In genomic region chr15:67254238-67255175, GRCh38 we compare ENCODE assay signal across 8 cellular contexts. TPM values are rescaled to one million over a fixed set of nuclear protein-coding genes. Genes with fewer than 3 reads are reported as not detected.
DNase-seq lines count a peak whose midpoint lies in the region; ATAC-seq and TF ChIP-seq lines count a peak whose summit lies in the region.

AAGAB (minus strand) TSS chr15:67254661; CDS start chr15:67254631, 30 bp downstream.
IQCH (plus strand) TSS chr15:67254786; CDS start chr15:67254897, 111 bp downstream.

- peak within 1 kb of the TSS; percentile 94 for H3K27ac Mint-ChIP-seq in T-helper 17 cell

- no peak for TF ChIP-seq CTCF in psoas muscle (IDR thresholded peaks at IDR 0.05)
- TF ChIP-seq CTCF in uterus (IDR thresholded peaks at IDR 0.05), result peak in 3 of 4 experiments; percentile 18 to 40 (median 31)

- H3K36me3 Mint-ChIP-seq in T-helper 17 cell (ENCODE audit: low read depth), result peaks cover 7% of the 10 kb centered on the region

- no peaks in the 10 kb centered on the region for H3K27me3 Mint-ChIP-seq in T-helper 17 cell

- intact Hi-C loops in right cardiac atrium (cut with DNase I) (loop anchor here in 2 of 4 donors (5.0 kb wide), 1 partner anchor 187 kb away; the partner anchor contains the start of gene SMAD3 (in 2 of the 2)), psoas muscle (cut with DNase I) (loop anchor here (5.0 to 10.0 kb wide), 4 partner anchors 48 to 190 kb away; partner anchors contain the start of gene SMAD3 (in 2 of the 2)), uterus (cut with DNase I; ENCODE audit: low total_unique reads) (no loop called here)

- peak; percentile 91 for ATAC-seq in GM18499 (IDR thresholded peaks at IDR 0.05; ENCODE audit: insufficient read depth, unreplicated experiment)
- peak; percentile 88 for ATAC-seq in HG02938 (IDR thresholded peaks at IDR 0.05; ENCODE audit: unreplicated experiment)
- ATAC-seq in T-helper 17 cell, result peak; percentile 93
- ATAC-seq in right cardiac atrium, result peak; percentile 100
- peak; percentile 96 to 99 (median 98) for ATAC-seq in psoas muscle

- TF ChIP-seq POLR2A in uterus (IDR thresholded peaks at IDR 0.05), result peak; percentile 35 to 74

- H3K9me3 ChIP-seq in T-helper 17 cell (ENCODE audit: control insufficient read depth, low read length, poor library complexity, severe bottlenecking) (no peaks in the 10 kb centered on the region), right cardiac atrium (ENCODE audit: control insufficient read depth, low read length) (no peaks in the 10 kb centered on the region), psoas muscle (no peaks in the 10 kb centered on the region), uterus (no peaks in the 10 kb centered on the region)

- H3K27ac ChIP-seq in right cardiac atrium (ENCODE audit: low read length), result peak within 1 kb of the TSS; percentile 10
- peak within 1 kb of the TSS; percentile 94 for H3K27ac ChIP-seq in psoas muscle
- peak within 1 kb of the TSS; percentile 71 to 92 for H3K27ac ChIP-seq in uterus

- H3K36me3 ChIP-seq in psoas muscle (ENCODE audit: insufficient read depth in 1 of 2, low read depth in 1 of 2) (no peaks in the 10 kb centered on the region), uterus (no peaks in the 10 kb centered on the region)

- peak within 1 kb of the TSS; percentile 57 for H3K4me3 ChIP-seq in right cardiac atrium (ENCODE audit: low read length)
- peak within 1 kb of the TSS; percentile 87 for H3K4me3 ChIP-seq in psoas muscle
- H3K4me3 ChIP-seq in uterus, result peak within 1 kb of the TSS; percentile 88 to 90

- H3K4me3 Mint-ChIP-seq in T-helper 17 cell, result peak within 1 kb of the TSS; percentile 95

- peak; percentile 59 for DNase-seq in NCI-H1694 treated with DMSO at 0.1 percent for 48 hours (lab: John Stamatoyannopoulos, UW)
- DNase-seq in T-helper 17 cell, result peak; percentile 88 to 93 (median 90)
- peak; percentile 67 to 98 (median 94) for DNase-seq in anterior cingulate cortex (lab: John Stamatoyannopoulos, UW)
- DNase-seq in right cardiac atrium, result peak; percentile 98 to 99 (median 99)
- peak; percentile 99 for DNase-seq in psoas muscle
- DNase-seq in uterus, result peak; percentile 96 to 99

- WGBS in right cardiac atrium, result under 1% methylated on average over 76 of the region's 76 CpGs
- 0% methylated on average over 66 to 76 of the region's 76 CpGs for WGBS in psoas muscle, 3 donors

- H3K4me1 Mint-ChIP-seq in T-helper 17 cell, result peaks cover 32% of the 10 kb centered on the region

- no peaks in the 10 kb centered on the region for H3K27me3 ChIP-seq in right cardiac atrium (ENCODE audit: control insufficient read depth, insufficient read depth)
- no peaks in the 10 kb centered on the region for H3K27me3 ChIP-seq in psoas muscle (ENCODE audit: insufficient read depth in 3 of 3, low read length in 2 of 3)
- H3K27me3 ChIP-seq in uterus, result no peaks in the 10 kb centered on the region

- H3K4me1 ChIP-seq in right cardiac atrium (ENCODE audit: control insufficient read depth, insufficient read depth, low read length) (no peaks in the 10 kb centered on the region), psoas muscle (peaks cover 18% of the 10 kb centered on the region), uterus (no peaks in the 10 kb centered on the region)

RNA-seq across cellular contexts. Expression of gene AAGAB, which starts in this region (rescaled TPM):
- total RNA-seq in T-helper 17 cell, result 10 to 100 TPM; 29.0 to 30.6 TPM
- 10 to 100 TPM; 20.7 to 34.1 (median 21.3) TPM for total RNA-seq in right cardiac atrium
- polyA plus RNA-seq in right cardiac atrium, result 9.3 TPM
- 10 to 100 TPM; 34.3 to 46.1 (median 42.7) TPM for total RNA-seq in psoas muscle
- 10 to 100 TPM; 19.0 to 44.8 (median 21.0) TPM for polyA plus RNA-seq in psoas muscle
- total RNA-seq in uterus, result 10 to 100 TPM; 25.5 to 44.8 (median 39.4) TPM

RNA-seq across cellular contexts. Expression of gene IQCH, which starts in this region (rescaled TPM):
- 1 to 10 TPM in 1 of 2 donors, under 1 TPM in 1; 0.70 to 1.2 TPM for total RNA-seq in T-helper 17 cell
- total RNA-seq in right cardiac atrium, result 1 to 10 TPM in 3 of 4 donors, under 1 TPM in 1; 0.82 to 2.1 (median 1.5) TPM
- polyA plus RNA-seq in right cardiac atrium, result 0.34 TPM
- 1 to 10 TPM in 1 of 4 donors, under 1 TPM in 3; 0.37 to 1.0 (median 0.75) TPM for total RNA-seq in psoas muscle
- polyA plus RNA-seq in psoas muscle, result under 1 TPM; 0.27 to 0.90 (median 0.55) TPM
- total RNA-seq in uterus, result 1 to 10 TPM in 3 of 4 donors, under 1 TPM in 1; 0.26 to 3.0 (median 1.7) TPM

Comparison
In these comparisons a context has a peak if more than half of its experiments do, and no peak if none do; other contexts are left out.
1. Peak in every context shown above with its lines: DNase-seq, ATAC-seq, H3K4me3 ChIP-seq and H3K27ac ChIP-seq.
2. H3K27ac ChIP-seq: peak in every context shown above with its lines; median percentile 94 in psoas muscle; 82 in uterus; 10 in right cardiac atrium.